8 cellular contexts compared by ENCODE assay signal in genomic region chr17:5419959-5420653, GRCh38. TPM values are rescaled to one million over a fixed set of nuclear protein-coding genes. Genes with fewer than 3 reads are reported as not detected.
A peak's percentile ranks its signal among the peaks of the same experiment; 100 is the strongest.
DNase-seq lines count a peak whose midpoint lies in the region; ATAC-seq and TF ChIP-seq lines count a peak whose summit lies in the region.

Gene RPAIN, plus strand, starts transcription at chr17:5420182. Its CDS starts 29 bp downstream, at chr17:5420211.

- ATAC-seq in GM21723 (IDR thresholded peaks at IDR 0.05; ENCODE audit: unreplicated experiment), result peak; percentile 61

- TF ChIP-seq CTCF in RWPE1 (conservative IDR thresholded peaks at IDR 0.05; ENCODE audit: low read depth), result no peak
- TF ChIP-seq CTCF in foreskin fibroblast (IDR thresholded peaks at IDR 0.05; ENCODE audit: low read depth, low read length), result no peak
- TF ChIP-seq CTCF in subcutaneous adipose tissue (IDR thresholded peaks at IDR 0.05; ENCODE audit: low read depth), result no peak

- H3K27ac ChIP-seq in KOPT-K1 (ENCODE audit: low read depth, low read length, poor library complexity, severe bottlenecking), result peak within 1 kb of the TSS; percentile 91
- peak within 1 kb of the TSS; percentile 88 for H3K27ac ChIP-seq in RWPE1

- H3K4me3 ChIP-seq in foreskin fibroblast (ENCODE audit: low read depth in 1 of 2, low read length in 2 of 2) (peak within 1 kb of the TSS; percentile 92 to 98), neuron (ENCODE audit: low read length) (peak within 1 kb of the TSS; percentile 87)

- CTCF ChIA-PET in RWPE1 (lab: Yijun Ruan, JAX), result interaction anchor here (2.0 kb wide), 1 partner anchor 19 kb away, joined by 11 read pairs; the partner anchor contains the start of gene C1QBP

- peak within 1 kb of the TSS; percentile 73 for H2AFZ ChIP-seq in neuron (ENCODE audit: low read depth, low read length)

- no peaks in the 10 kb centered on the region for H3K27me3 ChIP-seq in neuron (ENCODE audit: insufficient read depth, low read length)

- H3K36me3 ChIP-seq in KOPT-K1 (ENCODE audit: insufficient read depth, low read length), result peaks cover 65% of the 10 kb centered on the region
- peaks cover 52% of the 10 kb centered on the region for H3K36me3 ChIP-seq in neuron (ENCODE audit: insufficient read depth, low read length)

- DNase-seq in Daoy (ENCODE audit: low read depth) (peak; percentile 92), RWPE1 (ENCODE audit: low spot score) (peak; percentile 87), foreskin fibroblast (peak; percentile 76 to 93)
- DNase-seq in activated effector memory CD4-positive, alpha-beta T cell treated with Interleukin-2 at 50 U/mL for 16 hours, result peak; percentile 80

- H3K9me3 ChIP-seq in KOPT-K1 (ENCODE audit: insufficient read depth, low read length, poor library complexity, severe bottlenecking), result no peaks in the 10 kb centered on the region
- no peaks in the 10 kb centered on the region for H3K9me3 ChIP-seq in neuron (ENCODE audit: low read length)

- POLR2A ChIA-PET in RWPE1 (lab: Yijun Ruan, JAX; ENCODE audit: low non-redundant PET), result interaction anchor here (0.5 to 1.3 kb wide), 2 partner anchors 19 to 225 kb away, joined by 3 to 9 read pairs; partner anchors contain the start of gene C1QBP

- H3K4me1 ChIP-seq in neuron (ENCODE audit: insufficient read depth, low read length), result peaks cover 23% of the 10 kb centered on the region

RNA-seq across cellular contexts. Expression of gene RPAIN, which starts in this region (rescaled TPM):
- 100.0 and 119 TPM in 2 replicates for total RNA-seq in Daoy (2014; rRNA removed; shearing (Covaris generic))
- total RNA-seq in subcutaneous adipose tissue, result 10 to 100 TPM; 35.9 to 53.0 (median 40.6) TPM

Comparison
In these comparisons a context has a peak if more than half of its experiments do, and no peak if none do; other contexts are left out.
1. Peak in every context shown above with its lines: DNase-seq, ATAC-seq, H3K4me3 ChIP-seq and H3K27ac ChIP-seq.